ENCODE assay signal across 8 cellular contexts in genomic region chr5:108148715-108149139, GRCh38.
DNase-seq lines count a peak whose midpoint lies in the region; ATAC-seq and TF ChIP-seq lines count a peak whose summit lies in the region.

No MANE protein-coding gene starts in this region.

- ATAC-seq in GM18520 (IDR thresholded peaks at IDR 0.05; ENCODE audit: unreplicated experiment) (peak; percentile 43), HG03196 (IDR thresholded peaks at IDR 0.05; ENCODE audit: unreplicated experiment) (peak; percentile 61)

- H3K4me3 Mint-ChIP-seq in T-helper 2 cell treated with Interferon-gamma antibody and Interleukin-4, amounts not matched to agents 5 μg/mL and 100 μg/mL, for 36 hours = no peak overlapping the region
- H3K4me3 Mint-ChIP-seq in CD4-positive, alpha-beta memory T cell = no peak overlapping the region

- CTCF ChIA-PET in CD4-positive, alpha-beta memory T cell (lab: Charles Lee; ENCODE audit: partially characterized antibody) = no interaction called here

- no peaks in the 10 kb centered on the region for H3K27me3 ChIP-seq in CD4-positive, alpha-beta memory T cell (ENCODE audit: insufficient read depth, low read length)

- intact Hi-C loops in CD4-positive, alpha-beta memory T cell (cut with micrococcal nuclease) = no loop called here

- no peaks in the 10 kb centered on the region for H3K36me3 Mint-ChIP-seq in T-helper 2 cell treated with Interferon-gamma antibody and Interleukin-4, amounts not matched to agents 5 μg/mL and 100 μg/mL, for 36 hours (ENCODE audit: low read depth)
- H3K36me3 Mint-ChIP-seq in CD4-positive, alpha-beta memory T cell = peaks cover 15 to 37% of the 10 kb centered on the region in 2 donors

- DNase-seq in AG10803 (ENCODE audit: low read depth) (peak; percentile 29), kidney tubule cell (ENCODE audit: low spot score) (peak; percentile 21), GF-D8 (lab: John Stamatoyannopoulos, UW) (no peak)
- DNase-seq in T-helper 2 cell treated with Interferon-gamma antibody and Interleukin-4, amounts not matched to agents 5 μg/mL and 100 μg/mL, for 36 hours (ENCODE audit: low spot score) = no peak
- no peak for DNase-seq in CD4-positive, alpha-beta memory T cell

- peaks cover 5% of the 10 kb centered on the region for H3K4me1 Mint-ChIP-seq in T-helper 2 cell treated with Interferon-gamma antibody and Interleukin-4, amounts not matched to agents 5 μg/mL and 100 μg/mL, for 36 hours (ENCODE audit: low read depth)
- peaks cover 0 to 11% (median 6%) of the 10 kb centered on the region in 4 donors for H3K4me1 Mint-ChIP-seq in CD4-positive, alpha-beta memory T cell

- POLR2A ChIA-PET in CD4-positive, alpha-beta memory T cell (lab: Charles Lee; ENCODE audit: partially characterized antibody) = no interaction called here

- no peaks in the 10 kb centered on the region for H3K27me3 Mint-ChIP-seq in T-helper 2 cell treated with Interferon-gamma antibody and Interleukin-4, amounts not matched to agents 5 μg/mL and 100 μg/mL, for 36 hours (ENCODE audit: low read depth)
- H3K27me3 Mint-ChIP-seq in CD4-positive, alpha-beta memory T cell = no peaks in the 10 kb centered on the region

- no peaks in the 10 kb centered on the region for H3K9me3 Mint-ChIP-seq in T-helper 2 cell treated with Interferon-gamma antibody and Interleukin-4, amounts not matched to agents 5 μg/mL and 100 μg/mL, for 36 hours
- peaks cover 0 to 2% (median 0%) of the 10 kb centered on the region in 8 donors for H3K9me3 Mint-ChIP-seq in CD4-positive, alpha-beta memory T cell

- H3K27ac ChIP-seq in VCaP = no peak overlapping the region; the same call in 1 of the 2 replicates
- H3K27ac ChIP-seq in CD4-positive, alpha-beta memory T cell (ENCODE audit: low read depth, low read length) = no peak overlapping the region

- H3K4me3 ChIP-seq in AG10803 (ENCODE audit: low read length) = no peak overlapping the region
- no peak overlapping the region for H3K4me3 ChIP-seq in CD4-positive, alpha-beta memory T cell (ENCODE audit: low read length in 2 of 2)

- TF ChIP-seq CTCF in AG10803 (conservative IDR thresholded peaks at IDR 0.05; ENCODE audit: low read length) (peak; percentile 63), VCaP (conservative IDR thresholded peaks at IDR 0.05) (peak; percentile 77)

- no peaks in the 10 kb centered on the region for H3K4me1 ChIP-seq in CD4-positive, alpha-beta memory T cell (ENCODE audit: insufficient read depth, low read length)

- no peaks in the 10 kb centered on the region for H3K36me3 ChIP-seq in CD4-positive, alpha-beta memory T cell (ENCODE audit: insufficient read depth, low read length)

- no peaks in the 10 kb centered on the region for H3K9me3 ChIP-seq in CD4-positive, alpha-beta memory T cell (ENCODE audit: control insufficient read depth in 1 of 2, low read length in 2 of 2)

- no peak overlapping the region for H3K27ac Mint-ChIP-seq in T-helper 2 cell treated with Interferon-gamma antibody and Interleukin-4, amounts not matched to agents 5 μg/mL and 100 μg/mL, for 36 hours
- no peak overlapping the region for H3K27ac Mint-ChIP-seq in CD4-positive, alpha-beta memory T cell

Comparison
In these comparisons a context has a peak if more than half of its experiments do, and no peak if none do; other contexts are left out.
1. DNase-seq: peak in AG10803 (single experiment) and kidney tubule cell (single experiment); none in T-helper 2 cell treated with Interferon-gamma antibody and Interleukin-4, amounts not matched to agents 5 μg/mL and 100 μg/mL, for 36 hours (single experiment), CD4-positive, alpha-beta memory T cell (0 of 5) and GF-D8 (single experiment).